In genomic region chr13:71412231-71412630, GRCh38 we compare ENCODE assay signal across 17 cellular contexts.
DNase-seq lines count a peak whose midpoint lies in the region; FAIRE-seq and TF ChIP-seq lines count a peak whose summit lies in the region.
"Had no signal": no experiment of that assay in that cellular context is flagged by ENCODE, and none has a peak within 500 bp of the region (broad histone marks: within the 10 kb centered on the region; RNA-seq: fewer than 3 reads in every experiment).

No MANE protein-coding gene starts in this region.

- DNase-seq in NCI-H526 (lab: John Stamatoyannopoulos, UW) (peak; percentile 52 to 70), astrocyte (ENCODE audit: low read depth) (peak; percentile 49), foreskin melanocyte (peak; percentile 64), RCC 7860 (ENCODE audit: low spot score) (no peak), occipital lobe (lab: John Stamatoyannopoulos, UW) (no peak), NCI-H1092 (lab: John Stamatoyannopoulos, UW) (no peak)
- no peak for DNase-seq in stimulated activated CD4-positive, alpha-beta T cell treated with anti-CD3 and anti-CD28 coated beads, Interleukin-2, amount 100 ng/mL, for 48 hours
- DNase-seq: Calu3; CD8-positive, alpha-beta T cell; DMS79 treated with DMSO at 0.1 percent for 48 hours; GOT3; H7; HFFc6 had no signal

- no peak overlapping the region for H3K4me2 ChIP-seq in astrocyte (ENCODE audit: low read length)
- H3K4me2 ChIP-seq: BLaER1 treated with 17β-estradiol and CSF1 and Interleukin-3, amounts not matched to agents 10 nM and 100 nM had no signal

- no peaks in the 10 kb centered on the region for H3K79me2 ChIP-seq in astrocyte (ENCODE audit: insufficient read depth, low read length)

- no peaks in the 10 kb centered on the region for H3K4me1 ChIP-seq in astrocyte (ENCODE audit: insufficient read depth, low read length)

- H3K4me3 ChIP-seq in astrocyte (ENCODE audit: insufficient read depth, low read depth, low read length), result no peak overlapping the region
- H3K4me3 ChIP-seq: BLaER1 treated with 17β-estradiol and CSF1 and Interleukin-3, amounts not matched to agents 10 nM and 100 nM; GM12878 had no signal

- H3K4me3 Mint-ChIP-seq in astrocyte (ENCODE audit: unreplicated experiment), result no peak overlapping the region
- H3K4me3 Mint-ChIP-seq: B cell; CD8-positive, alpha-beta T cell; HFFc6 had no signal

- H3K9me3 Mint-ChIP-seq in astrocyte (ENCODE audit: unreplicated experiment), result no peaks in the 10 kb centered on the region

- H3K27me3 ChIP-seq in astrocyte (ENCODE audit: insufficient read depth, low read length), result no peaks in the 10 kb centered on the region
- H3K27me3 ChIP-seq: BLaER1 treated with 17β-estradiol and CSF1 and Interleukin-3, amounts not matched to agents 10 nM and 100 nM had no signal

- no peak for TF ChIP-seq CTCF in astrocyte (IDR thresholded peaks at IDR 0.05; ENCODE audit: insufficient read depth, low read depth, low read length)

- H3K27ac ChIP-seq in astrocyte (ENCODE audit: low read depth, low read length), result no peak overlapping the region
- H3K27ac ChIP-seq: BLaER1 treated with 17β-estradiol and CSF1 and Interleukin-3, amounts not matched to agents 10 nM and 100 nM had no signal

- no peak overlapping the region for H3K9ac ChIP-seq in astrocyte (ENCODE audit: low read length)
- H3K9ac ChIP-seq: BLaER1 treated with 17β-estradiol and CSF1 and Interleukin-3, amounts not matched to agents 10 nM and 100 nM had no signal

- no peak overlapping the region for H2AFZ ChIP-seq in astrocyte (ENCODE audit: low read depth, low read length)

- FAIRE-seq in astrocyte (lab: Jason Lieb, UNC) (no peak), RCC 7860 (lab: Jason Lieb, UNC) (no peak)
- FAIRE-seq: GM12878, HTR-8/SVneo had no signal

- no peaks in the 10 kb centered on the region for H4K20me1 ChIP-seq in astrocyte (ENCODE audit: insufficient read depth, low read length)
- H4K20me1 ChIP-seq: BLaER1 treated with 17β-estradiol and CSF1 and Interleukin-3, amounts not matched to agents 10 nM and 100 nM had no signal

- no peaks in the 10 kb centered on the region for H3K36me3 Mint-ChIP-seq in astrocyte (ENCODE audit: low read depth, unreplicated experiment)
- H3K36me3 Mint-ChIP-seq: CD8-positive, alpha-beta T cell had no signal

- no peaks in the 10 kb centered on the region for H3K9me3 ChIP-seq in astrocyte (ENCODE audit: insufficient read depth, low read depth, low read length)
- H3K9me3 ChIP-seq: BLaER1 treated with 17β-estradiol and CSF1 and Interleukin-3, amounts not matched to agents 10 nM and 100 nM had no signal

- H3K4me1 Mint-ChIP-seq in astrocyte (ENCODE audit: low read depth, unreplicated experiment), result peaks cover 12% of the 10 kb centered on the region
- H3K4me1 Mint-ChIP-seq: B cell had no signal

- no peak overlapping the region for H3K27ac Mint-ChIP-seq in astrocyte (ENCODE audit: unreplicated experiment)
- H3K27ac Mint-ChIP-seq: B cell; CD8-positive, alpha-beta T cell; HFFc6 had no signal

- no peaks in the 10 kb centered on the region for H3K36me3 ChIP-seq in astrocyte (ENCODE audit: insufficient read depth, low read length)
- H3K36me3 ChIP-seq: BLaER1 treated with 17β-estradiol and CSF1 and Interleukin-3, amounts not matched to agents 10 nM and 100 nM had no signal

- no peaks in the 10 kb centered on the region for H3K27me3 Mint-ChIP-seq in astrocyte (ENCODE audit: low read depth, unreplicated experiment)
- H3K27me3 Mint-ChIP-seq: B cell had no signal

Comparison
In these comparisons a context has a peak if more than half of its experiments do, and no peak if none do; other contexts are left out.
1. DNase-seq: peak in NCI-H526 (2 of 2), astrocyte (single experiment) and foreskin melanocyte (single experiment); none in RCC 7860 (single experiment), occipital lobe (single experiment), stimulated activated CD4-positive, alpha-beta T cell treated with anti-CD3 and anti-CD28 coated beads, Interleukin-2, amount 100 ng/mL, for 48 hours (0 of 2) and NCI-H1092 (single experiment).